Comparison of ENCODE assay signal across 15 cellular contexts in the genomic region with DNA sequence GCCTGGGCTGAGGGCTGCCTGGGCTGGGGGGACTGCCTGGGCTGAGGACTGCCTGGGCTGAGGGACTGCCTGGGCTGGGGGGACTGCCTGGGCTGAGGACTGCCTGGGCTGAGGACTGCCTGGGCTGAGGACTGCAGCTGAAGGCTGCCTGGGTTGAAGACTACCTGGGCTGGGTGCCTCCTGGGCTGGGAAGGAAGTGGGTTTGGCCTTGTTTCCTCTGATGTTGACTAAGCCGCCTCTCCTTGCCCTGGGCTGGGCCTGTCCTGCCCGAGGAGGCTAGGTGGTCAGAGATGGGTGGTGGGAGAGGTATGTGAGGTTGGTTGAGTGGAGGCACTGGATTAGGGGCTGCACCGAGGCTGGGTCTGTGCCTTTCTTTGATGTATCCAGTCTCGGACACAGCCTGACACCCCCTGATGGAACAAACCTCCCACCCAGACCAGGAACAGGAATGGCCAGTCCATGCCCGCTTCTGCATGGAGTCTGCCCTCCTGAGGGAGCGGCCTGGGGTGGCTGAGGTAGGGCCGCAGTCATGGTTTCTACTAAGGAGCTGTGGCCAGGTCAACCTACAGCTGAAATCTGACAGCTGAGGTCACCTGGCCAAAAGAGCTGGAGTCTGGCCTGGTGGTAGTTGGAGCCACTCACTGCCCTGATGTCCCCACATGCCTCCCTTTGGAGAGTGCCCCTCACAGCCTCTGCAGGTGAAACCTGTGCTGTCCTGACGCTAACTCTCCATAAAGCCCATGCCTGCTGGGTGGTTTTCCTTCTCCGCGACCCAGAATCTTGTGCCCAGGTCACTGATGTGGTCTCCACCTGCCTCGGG. TPM values are rescaled to one million over a fixed set of nuclear protein-coding genes. Genes with fewer than 3 reads are reported as not detected.
DNase-seq lines count a peak whose midpoint lies in the region; ATAC-seq, FAIRE-seq and TF ChIP-seq lines count a peak whose summit lies in the region.
"Had no signal": no experiment of that assay in that cellular context is flagged by ENCODE, and none has a peak within 500 bp of the region (broad histone marks: within the 10 kb centered on the region; RNA-seq: fewer than 3 reads in every experiment).

No MANE protein-coding gene starts in this region.

- in situ Hi-C loops in Panc1 (cut with HindIII; ENCODE audit: low pct_unique_long_range_greater_than_20kb, low sequenced_read_pairs): no loop called here

- H3K36me3 Mint-ChIP-seq in CD4-positive, alpha-beta T cell (ENCODE audit: low read depth): no peaks in the 10 kb centered on the region

- DNase-seq in A549 (ENCODE audit: low read depth in 1 of 2, low spot score in 1 of 2): no peak
- DNase-seq in CD4-positive, alpha-beta T cell: no peak
- DNase-seq in Panc1 (ENCODE audit: low read depth, low spot score): no peak
- DNase-seq in kidney: peak; percentile 54
- no peak for DNase-seq in NCI-H1694 (lab: John Stamatoyannopoulos, UW)
- no peak for DNase-seq in foreskin keratinocyte
- DNase-seq: aorta, DMS79, NCI-H2081, NCI-H524 treated with DMSO at 0.1 percent for 48 hours, PC-9 had no signal

- intact Hi-C loops in CD4-positive, alpha-beta T cell (cut with DNase I, micrococcal nuclease): no loop called here
- intact Hi-C loops in Panc1 (cut with micrococcal nuclease; ENCODE audit: unreplicated experiment): no loop called here
- intact Hi-C loops in kidney (cut with DNase I): no loop called here

- no peak overlapping the region for H3K4me2 ChIP-seq in A549
- H3K4me2 ChIP-seq: BLaER1 treated with 17β-estradiol and CSF1 and Interleukin-3, amounts not matched to agents 10 nM and 100 nM; PC-9 had no signal

- no peak overlapping the region for H3K9ac ChIP-seq in kidney (ENCODE audit: low read length in 2 of 2)
- H3K9ac ChIP-seq: BLaER1 treated with 17β-estradiol and CSF1 and Interleukin-3, amounts not matched to agents 10 nM and 100 nM had no signal

- TF ChIP-seq CTCF in A549 (IDR thresholded peaks at IDR 0.05) (no peak), Panc1 (IDR thresholded peaks at IDR 0.05) (no peak), kidney (IDR thresholded peaks at IDR 0.05; ENCODE audit: borderline replicate concordance, extremely low read depth, insufficient read depth) (no peak), foreskin keratinocyte (conservative IDR thresholded peaks at IDR 0.05) (no peak)
- TF ChIP-seq CTCF in CD4-positive, alpha-beta T cell (IDR thresholded peaks at IDR 0.05): no peak

- H3K27me3 ChIP-seq in CD4-positive, alpha-beta T cell (ENCODE audit: control insufficient read depth, insufficient read depth, low read length): no peaks in the 10 kb centered on the region
- H3K27me3 ChIP-seq in Panc1 (ENCODE audit: control insufficient read depth, insufficient read depth, low read length) (peaks cover 4% of the 10 kb centered on the region), foreskin keratinocyte (no peaks in the 10 kb centered on the region)

- no peaks in the 10 kb centered on the region for H3K27me3 Mint-ChIP-seq in CD4-positive, alpha-beta T cell

- H3K4me3 ChIP-seq in A549 (no peak overlapping the region), Panc1 (ENCODE audit: low read depth in 2 of 2, low read length in 2 of 2) (no peak overlapping the region), kidney (ENCODE audit: low read length in 2 of 2) (no peak overlapping the region)
- H3K4me3 ChIP-seq: BLaER1 treated with 17β-estradiol and CSF1 and Interleukin-3, amounts not matched to agents 10 nM and 100 nM; PC-9 had no signal

- POLR2A ChIA-PET in A549 (lab: Yijun Ruan, JAX) (no interaction called here), Panc1 (lab: Charles Lee) (no interaction called here)
- POLR2A ChIA-PET in CD4-positive, alpha-beta T cell (lab: Charles Lee): no interaction called here

- H3K4me1 ChIP-seq in A549: no peaks in the 10 kb centered on the region
- H3K4me1 ChIP-seq in Panc1 (ENCODE audit: control insufficient read depth, insufficient read depth, low read length): 0 out of 2 replicates have a peak, but pooled peaks cover 4% of the 10 kb centered on the region
- no peaks in the 10 kb centered on the region for H3K4me1 ChIP-seq in kidney (ENCODE audit: control insufficient read depth in 1 of 2, insufficient read depth in 1 of 2, low read depth in 1 of 2, low read length in 2 of 2)
- no peaks in the 10 kb centered on the region for H3K4me1 ChIP-seq in foreskin keratinocyte

- H3K9me3 ChIP-seq in A549: no peaks in the 10 kb centered on the region
- H3K9me3 ChIP-seq in CD4-positive, alpha-beta T cell (ENCODE audit: control insufficient read depth, low read length): no peaks in the 10 kb centered on the region
- no peaks in the 10 kb centered on the region for H3K9me3 ChIP-seq in Panc1 (ENCODE audit: control insufficient read depth, insufficient read depth, low read depth, low read length)
- no peaks in the 10 kb centered on the region for H3K9me3 ChIP-seq in kidney (ENCODE audit: control insufficient read depth in 1 of 2, low read length in 2 of 2)
- H3K9me3 ChIP-seq: BLaER1 treated with 17β-estradiol and CSF1 and Interleukin-3, amounts not matched to agents 10 nM and 100 nM had no signal

- TF ChIP-seq POLR2A in A549 (IDR thresholded peaks at IDR 0.05; ENCODE audit: low read length): no peak

- no peak for TF ChIP-seq RAD21 in A549 (conservative IDR thresholded peaks at IDR 0.05 in 1 of 2, IDR thresholded peaks at IDR 0.05 in 1 of 2)

- no peaks in the 10 kb centered on the region for H3K36me3 ChIP-seq in Panc1 (ENCODE audit: control insufficient read depth, insufficient read depth, low read length)
- peaks cover 0 to 1% of the 10 kb centered on the region in 2 donors for H3K36me3 ChIP-seq in kidney (ENCODE audit: control insufficient read depth in 1 of 2, insufficient read depth in 2 of 2, low read length in 2 of 2)
- H3K36me3 ChIP-seq: BLaER1 treated with 17β-estradiol and CSF1 and Interleukin-3, amounts not matched to agents 10 nM and 100 nM had no signal

- CTCF ChIA-PET in A549 (lab: Yijun Ruan, JAX): no interaction called here
- CTCF ChIA-PET in CD4-positive, alpha-beta T cell (lab: Charles Lee): no interaction called here
- CTCF ChIA-PET in Panc1 (lab: Charles Lee): no interaction called here

- no peak overlapping the region for H3K27ac Mint-ChIP-seq in CD4-positive, alpha-beta T cell

- FAIRE-seq in A549 (lab: Jason Lieb, UNC) (no peak), kidney (lab: Jason Lieb, UNC) (no peak)

- no TSS peak for BruUV-seq in Panc1 (replicated peaks; lab: Mats Ljungman, UMichigan)

- H3K27ac ChIP-seq in A549 (no peak overlapping the region), Panc1 (ENCODE audit: low read length) (no peak overlapping the region), kidney (ENCODE audit: low read depth in 2 of 2, low read length in 2 of 2) (no peak overlapping the region), foreskin keratinocyte (no peak overlapping the region)
- H3K27ac ChIP-seq in CD4-positive, alpha-beta T cell (ENCODE audit: low read depth, low read length): peak overlapping the region; percentile 13
- H3K27ac ChIP-seq: BLaER1 treated with 17β-estradiol and CSF1 and Interleukin-3, amounts not matched to agents 10 nM and 100 nM; PC-9 had no signal

- TF ChIP-seq EP300 in A549 (IDR thresholded peaks at IDR 0.05): no peak

- ATAC-seq in A549 (peak; percentile 38 to 54; a peak in 3 of 6 replicates), Panc1 (peak; percentile 66), foreskin keratinocyte (no peak), HG03135 (IDR thresholded peaks at IDR 0.05; ENCODE audit: unreplicated experiment) (no peak)
- ATAC-seq in CD4-positive, alpha-beta T cell (ENCODE audit: poor library complexity): peak; percentile 65

- peak overlapping the region; percentile 68 for H3K4me3 Mint-ChIP-seq in CD4-positive, alpha-beta T cell
- H3K4me3 Mint-ChIP-seq: neural crest cell had no signal

- peaks cover 31% of the 10 kb centered on the region for H3K4me1 Mint-ChIP-seq in CD4-positive, alpha-beta T cell (ENCODE audit: low read depth)
- H3K4me1 Mint-ChIP-seq: neural crest cell had no signal

- WGBS in A549 (ENCODE audit: missing lambda C conversion rate): 44% methylated on average over 8 of the region's 11 CpGs

- H3K9me3 Mint-ChIP-seq in CD4-positive, alpha-beta T cell: no peaks in the 10 kb centered on the region

RNA-seq across cellular contexts. Expression of gene SCART1, which starts 22.3 kb away (rescaled TPM):
- polyA plus RNA-seq in A549 (2011; rRNA removed): 0.45 and 0.96 TPM in 2 replicates
- 0.18 and 0.26 TPM in 2 replicates for polyA plus RNA-seq in A549 (2012; cell fraction: cytosol; rRNA removed)
- polyA plus RNA-seq in A549 (2012; cell fraction: nucleus; rRNA removed): 1.8 TPM in 2 replicates
- polyA plus RNA-seq in A549 (2017; fragmentation: RNase III; extraction: RNeasy Plus Mini Kit Qiagen cat#74134 plus additional on column Dnase treatment): 0.32 to 0.42 TPM (median 0.37 TPM) in 3 replicates
- 0.88 and 1.5 TPM in 2 replicates for polyA minus RNA-seq in A549 (2011; rRNA and poly(A)+ RNA removed)
- 1 to 10 TPM; 5.0 to 5.2 TPM for total RNA-seq in CD4-positive, alpha-beta T cell
- total RNA-seq in Panc1 (2021; ENCODE audit: unreplicated experiment): 0.57 TPM
- 0.96 TPM for polyA plus RNA-seq in Panc1 (2012; ENCODE audit: insufficient read length)
- 3.9 TPM for total RNA-seq in kidney
- polyA plus RNA-seq in kidney (ENCODE audit: insufficient read depth, low read depth, low replicate concordance): 0.37 TPM
- 0.32 and 0.58 TPM in 2 replicates for total RNA-seq in foreskin keratinocyte
- 0.16 and 0.18 TPM in 2 replicates for polyA plus RNA-seq in foreskin keratinocyte

RNA-seq across cellular contexts. Expression of gene CYP2E1, which starts 51.1 kb away (rescaled TPM):
- polyA plus RNA-seq in A549 (2011; rRNA removed) (0.75 and 0.93 TPM in 2 replicates), A549 (2017; fragmentation: RNase III; extraction: RNeasy Plus Mini Kit Qiagen cat#74134 plus additional on column Dnase treatment) (0.14 to 0.21 TPM (median 0.17 TPM) in 3 replicates), kidney (ENCODE audit: insufficient read depth, low read depth, low replicate concordance) (3.4 TPM), foreskin keratinocyte (0.19 and 0.25 TPM in 2 replicates)
- 0.05 and 0.08 TPM in 2 replicates for polyA plus RNA-seq in A549 (2012; cell fraction: cytosol; rRNA removed)
- 0.26 and 0.43 TPM in 2 replicates for polyA plus RNA-seq in A549 (2012; cell fraction: nucleus; rRNA removed)
- 0.12 and 0.54 TPM in 2 replicates for polyA minus RNA-seq in A549 (2011; rRNA and poly(A)+ RNA removed)
- total RNA-seq in CD4-positive, alpha-beta T cell: 1 to 10 TPM; 1.6 to 2.0 TPM
- total RNA-seq in Panc1 (2021; ENCODE audit: unreplicated experiment) (1.1 TPM), kidney (2.9 TPM), foreskin keratinocyte (0.18 and 0.27 TPM in 2 replicates)
- polyA plus RNA-seq in Panc1 (2012; ENCODE audit: insufficient read length): 0.40 TPM

RNA-seq across cellular contexts. Expression of gene SPRN, which starts 51.6 kb away (rescaled TPM):
- polyA plus RNA-seq in A549 (2011; rRNA removed) (0.06 and 0.08 TPM in 2 replicates), A549 (2017; fragmentation: RNase III; extraction: RNeasy Plus Mini Kit Qiagen cat#74134 plus additional on column Dnase treatment) (0.15 to 0.18 TPM (median 0.16 TPM) in 3 replicates), kidney (ENCODE audit: insufficient read depth, low read depth, low replicate concordance) (not detected), foreskin keratinocyte (not detected in 2 replicates)
- polyA plus RNA-seq in A549 (2012; cell fraction: cytosol; rRNA removed): 0.12 and 0.19 TPM in 2 replicates
- polyA plus RNA-seq in A549 (2012; cell fraction: nucleus; rRNA removed): 0.18 and 0.19 TPM in 2 replicates
- polyA minus RNA-seq in A549 (2011; rRNA and poly(A)+ RNA removed): 0.08 TPM in 1 of 2 replicates, not detected in the other
- not detected for total RNA-seq in CD4-positive, alpha-beta T cell
- total RNA-seq in Panc1 (2021; ENCODE audit: unreplicated experiment) (0.64 TPM), kidney (not detected), foreskin keratinocyte (not detected in 2 replicates)
- polyA plus RNA-seq in Panc1 (2012; ENCODE audit: insufficient read length): 7.3 TPM
- total RNA-seq: aorta, PC-9, subcutaneous adipose tissue had no signal

Comparison
In these comparisons a context has a peak if more than half of its experiments do, and no peak if none do; other contexts are left out.
1. ATAC-seq: peak in A549 (2 of 2), CD4-positive, alpha-beta T cell (single experiment) and Panc1 (single experiment); none in foreskin keratinocyte (single experiment) and HG03135 (single experiment).